In the genomic region with DNA sequence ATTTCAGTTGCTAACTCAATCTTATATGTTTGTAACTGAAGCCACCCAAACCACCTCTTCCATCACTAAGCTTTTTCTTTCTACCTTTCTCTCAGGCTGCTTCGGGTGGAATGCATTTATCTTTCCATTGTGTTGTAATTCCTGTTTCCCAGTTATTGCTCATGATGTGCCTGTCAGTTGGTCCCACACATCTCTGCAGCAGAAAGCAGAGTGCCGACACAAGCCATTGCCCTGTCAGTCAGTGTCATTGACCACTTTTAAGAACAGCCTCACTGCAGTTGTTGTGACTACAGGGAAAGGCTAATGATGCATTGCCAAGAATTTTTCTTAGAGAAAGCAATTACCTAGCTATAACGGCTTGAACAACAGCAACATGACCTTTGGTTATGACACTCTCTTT, we compare ENCODE assay signal across 38 cellular contexts. TPM values are rescaled to one million over a fixed set of nuclear protein-coding genes. Genes with fewer than 3 reads are reported as not detected.
"Had no signal": no experiment of that assay in that cellular context is flagged by ENCODE, and none has a peak within 500 bp of the region (broad histone marks: within the 10 kb centered on the region; RNA-seq: fewer than 3 reads in every experiment).

No MANE protein-coding gene starts in this region.

- H3K9me3 ChIP-seq: ascending aorta had no signal

- H3K4me3 ChIP-seq: ascending aorta, cardiac muscle cell had no signal

- H3K36me3 Mint-ChIP-seq: activated CD8-positive, alpha-beta memory T cell treated with anti-CD3 and anti-CD28 coated beads, Interleukin-2, amount 10 ng/mL, durations not matched to agents 7 days and 5 days; activated naive CD4-positive, alpha-beta T cell treated with anti-CD3 and anti-CD28 coated beads, Interleukin-2, amount 10 ng/mL, durations not matched to agents 7 days and 5 days; activated naive CD4-positive, alpha-beta T cell treated with anti-CD3 and anti-CD28 coated beads, Interleukin-2, amount 50 U/mL, for 24 hours; activated naive CD8-positive, alpha-beta T cell; activated naive CD8-positive, alpha-beta T cell treated with anti-CD3 and anti-CD28 coated beads, Interleukin-2, amount 10 ng/mL, durations not matched to agents 7 days and 5 days; brain had no signal

- H3K4me1 Mint-ChIP-seq: activated B cell treated with CpG ODN at 0.5 μM for 24 hours; activated CD4-positive, alpha-beta memory T cell treated with anti-CD3 and anti-CD28 coated beads, Interleukin-2, amount 10 ng/mL, durations not matched to agents 7 days and 5 days; activated CD4-positive, alpha-beta T cell treated with anti-CD3 and anti-CD28 coated beads for 36 hours; activated CD4-positive, alpha-beta T cell treated with anti-CD3 and anti-CD28 coated beads, Interleukin-2, amount 10 ng/mL, durations not matched to agents 7 days and 5 days; activated CD8-positive, alpha-beta memory T cell treated with anti-CD3 and anti-CD28 coated beads, Interleukin-2, amount 10 ng/mL, durations not matched to agents 7 days and 5 days; activated naive CD4-positive, alpha-beta T cell treated with anti-CD3 and anti-CD28 coated beads, Interleukin-2, amount 10 ng/mL, durations not matched to agents 7 days and 5 days; activated naive CD4-positive, alpha-beta T cell treated with anti-CD3 and anti-CD28 coated beads, Interleukin-2, amount 50 U/mL, for 24 hours; activated naive CD8-positive, alpha-beta T cell treated with anti-CD3 and anti-CD28 coated beads, Interleukin-2, amount 10 ng/mL, durations not matched to agents 7 days and 5 days; activated naive CD8-positive, alpha-beta T cell treated with anti-CD3 and anti-CD28 coated beads, Interleukin-2, amount 50 U/mL, for 24 hours; brain; central memory CD8-positive, alpha-beta T cell had no signal

- H3K4me3 Mint-ChIP-seq: activated B cell treated with CpG ODN at 0.5 μM for 24 hours; activated CD4-positive, alpha-beta memory T cell treated with anti-CD3 and anti-CD28 coated beads, Interleukin-2, amount 10 ng/mL, durations not matched to agents 7 days and 5 days; activated CD4-positive, alpha-beta T cell treated with anti-CD3 and anti-CD28 coated beads for 36 hours; activated CD4-positive, alpha-beta T cell treated with anti-CD3 and anti-CD28 coated beads, Interleukin-2, amount 10 ng/mL, durations not matched to agents 7 days and 5 days; activated CD8-positive, alpha-beta memory T cell treated with anti-CD3 and anti-CD28 coated beads, Interleukin-2, amount 10 ng/mL, durations not matched to agents 7 days and 5 days; activated CD8-positive, alpha-beta T cell treated with anti-CD3 and anti-CD28 coated beads, Interleukin-2, amount 10 ng/mL, durations not matched to agents 7 days and 5 days; activated naive CD4-positive, alpha-beta T cell treated with anti-CD3 and anti-CD28 coated beads, Interleukin-2, amount 10 ng/mL, durations not matched to agents 7 days and 5 days; activated naive CD4-positive, alpha-beta T cell treated with anti-CD3 and anti-CD28 coated beads, Interleukin-2, amount 50 U/mL, for 24 hours; activated naive CD8-positive, alpha-beta T cell; activated naive CD8-positive, alpha-beta T cell treated with anti-CD3 and anti-CD28 coated beads, Interleukin-2, amount 10 ng/mL, durations not matched to agents 7 days and 5 days; activated naive CD8-positive, alpha-beta T cell treated with anti-CD3 and anti-CD28 coated beads, Interleukin-2, amount 50 U/mL, for 24 hours; activated T-cell treated with anti-CD3 and anti-CD28 coated beads, Interleukin-2, amount 50 U/mL, for 24 hours; brain; central memory CD8-positive, alpha-beta T cell; T-helper 1 cell treated with Interleukin-12 subunit alpha and Interleukin-12 subunit beta and Interleukin-4 antibody, amounts not matched to agents 30 μg/mL and 1 μg/mL, for 36 hours; T-helper 2 cell treated with Interferon-gamma antibody and Interleukin-4, amounts not matched to agents 5 μg/mL and 100 μg/mL, for 36 hours had no signal

- H3K27me3 Mint-ChIP-seq: activated B cell treated with CpG ODN at 0.5 μM for 24 hours; activated CD4-positive, alpha-beta memory T cell treated with anti-CD3 and anti-CD28 coated beads, Interleukin-2, amount 10 ng/mL, durations not matched to agents 7 days and 5 days; activated CD4-positive, alpha-beta T cell treated with anti-CD3 and anti-CD28 coated beads for 36 hours; activated CD4-positive, alpha-beta T cell treated with anti-CD3 and anti-CD28 coated beads, Interleukin-2, amount 10 ng/mL, durations not matched to agents 7 days and 5 days; activated CD8-positive, alpha-beta memory T cell treated with anti-CD3 and anti-CD28 coated beads, Interleukin-2, amount 10 ng/mL, durations not matched to agents 7 days and 5 days; activated naive CD4-positive, alpha-beta T cell treated with anti-CD3 and anti-CD28 coated beads, Interleukin-2, amount 10 ng/mL, durations not matched to agents 7 days and 5 days; activated naive CD4-positive, alpha-beta T cell treated with anti-CD3 and anti-CD28 coated beads, Interleukin-2, amount 50 U/mL, for 24 hours; activated naive CD8-positive, alpha-beta T cell; activated naive CD8-positive, alpha-beta T cell treated with anti-CD3 and anti-CD28 coated beads, Interleukin-2, amount 10 ng/mL, durations not matched to agents 7 days and 5 days; activated naive CD8-positive, alpha-beta T cell treated with anti-CD3 and anti-CD28 coated beads, Interleukin-2, amount 50 U/mL, for 24 hours; activated T-cell treated with anti-CD3 and anti-CD28 coated beads, Interleukin-2, amount 50 U/mL, for 24 hours; brain; central memory CD8-positive, alpha-beta T cell had no signal

- H3K9me3 Mint-ChIP-seq: activated B cell treated with CpG ODN at 0.5 μM for 24 hours; activated CD4-positive, alpha-beta T cell treated with anti-CD3 and anti-CD28 coated beads, Interleukin-2, amount 10 ng/mL, durations not matched to agents 7 days and 5 days; activated naive CD4-positive, alpha-beta T cell treated with anti-CD3 and anti-CD28 coated beads, Interleukin-2, amount 10 ng/mL, durations not matched to agents 7 days and 5 days; activated naive CD4-positive, alpha-beta T cell treated with anti-CD3 and anti-CD28 coated beads, Interleukin-2, amount 50 U/mL, for 24 hours; activated naive CD8-positive, alpha-beta T cell treated with anti-CD3 and anti-CD28 coated beads, Interleukin-2, amount 10 ng/mL, durations not matched to agents 7 days and 5 days; activated T-cell treated with anti-CD3 and anti-CD28 coated beads, Interleukin-2, amount 50 U/mL, for 24 hours; activated T-helper 2 cell treated with anti-CD3 and anti-CD28 coated beads, Interferon-gamma antibody, Interleukin-2, Interleukin-4, amounts not matched to agents 10 μg/mL and 5 μg/mL and 100 μg/mL, durations not matched to agents 14 hours and 24 hours and 36 hours; T-helper 1 cell treated with Interleukin-12 subunit alpha and Interleukin-12 subunit beta and Interleukin-4 antibody, amounts not matched to agents 30 μg/mL and 1 μg/mL, for 36 hours; T-helper 2 cell treated with Interferon-gamma antibody and Interleukin-4, amounts not matched to agents 5 μg/mL and 100 μg/mL, for 36 hours had no signal

- H3K4me1 ChIP-seq: ascending aorta had no signal

- H3K36me3 ChIP-seq: ascending aorta, cardiac muscle cell had no signal

- H3K27ac ChIP-seq: ascending aorta, cardiac muscle cell, VCaP had no signal

- H3K27me3 ChIP-seq: ascending aorta, cardiac muscle cell had no signal

- DNase-seq: activated B cell treated with CpG ODN at 0.5 μM for 24 hours; activated CD4-positive, alpha-beta memory T cell treated with anti-CD3 and anti-CD28 coated beads, Interleukin-2, amount 10 ng/mL, durations not matched to agents 7 days and 5 days; activated CD4-positive, alpha-beta T cell treated with anti-CD3 and anti-CD28 coated beads for 1 hour; activated CD4-positive, alpha-beta T cell treated with anti-CD3 and anti-CD28 coated beads for 36 hours; activated CD4-positive, alpha-beta T cell treated with anti-CD3 and anti-CD28 coated beads for 48 hours; activated CD4-positive, alpha-beta T cell treated with anti-CD3 and anti-CD28 coated beads, Interleukin-2, amount 10 ng/mL, durations not matched to agents 7 days and 5 days; activated CD4-positive, alpha-beta T cell treated with anti-CD3 and anti-CD28 coated beads, Interleukin-2, amount 50 U/mL, for 48 hours; activated CD8-positive, alpha-beta memory T cell treated with anti-CD3 and anti-CD28 coated beads for 24 hours; activated CD8-positive, alpha-beta memory T cell treated with anti-CD3 and anti-CD28 coated beads, Interleukin-2, amount 10 ng/mL, durations not matched to agents 7 days and 5 days; activated CD8-positive, alpha-beta memory T cell treated with anti-CD3 and anti-CD28 coated beads, Interleukin-2, amount 50 U/mL, for 48 hours; activated CD8-positive, alpha-beta T cell treated with anti-CD3 and anti-CD28 coated beads, Interleukin-2, amount 10 ng/mL, durations not matched to agents 7 days and 5 days; activated effector memory CD4-positive, alpha-beta T cell treated with Interleukin-2 at 50 U/mL for 16 hours; activated gamma-delta T cell; activated naive CD4-positive, alpha-beta T cell treated with anti-CD3 and anti-CD28 coated beads, Interleukin-2, amount 10 ng/mL, durations not matched to agents 7 days and 5 days; activated naive CD4-positive, alpha-beta T cell treated with Interleukin-2 at 50 U/mL for 16 hours; activated naive CD8-positive, alpha-beta T cell treated with anti-CD3 and anti-CD28 coated beads, Interleukin-2, amount 10 ng/mL, durations not matched to agents 7 days and 5 days; activated naive CD8-positive, alpha-beta T cell treated with anti-CD3 and anti-CD28 coated beads, Interleukin-2, amount 50 U/mL, for 24 hours; activated T-cell treated with anti-CD3 and anti-CD28 coated beads, Interleukin-2, amount 50 U/mL, for 24 hours; activated T-cell treated with anti-CD3 and anti-CD28 coated beads, Interleukin-2, amount 50 U/mL, for 48 hours; amygdala; anterior cingulate cortex; caudate nucleus; cerebellar nuclear complex; T-helper 1 cell; T-helper 2 cell; T-helper 9 cell had no signal

- FAIRE-seq: bronchial epithelial cell, TTC549 had no signal

- ATAC-seq: activated CD4-positive, alpha-beta T cell treated with anti-CD3 and anti-CD28 coated beads for 36 hours; activated CD8-positive, alpha-beta memory T cell treated with anti-CD3 and anti-CD28 coated beads, Interleukin-2, amount 10 ng/mL, durations not matched to agents 7 days and 5 days; activated CD8-positive, alpha-beta T cell treated with anti-CD3 and anti-CD28 coated beads, Interleukin-2, amount 10 ng/mL, durations not matched to agents 7 days and 5 days; activated naive CD8-positive, alpha-beta T cell treated with anti-CD3 and anti-CD28 coated beads, Interleukin-2, amount 50 U/mL, for 24 hours had no signal

- H3K27ac Mint-ChIP-seq: activated B cell treated with CpG ODN at 0.5 μM for 24 hours; activated CD4-positive, alpha-beta memory T cell treated with anti-CD3 and anti-CD28 coated beads, Interleukin-2, amount 10 ng/mL, durations not matched to agents 7 days and 5 days; activated CD4-positive, alpha-beta T cell treated with anti-CD3 and anti-CD28 coated beads for 36 hours; activated CD4-positive, alpha-beta T cell treated with anti-CD3 and anti-CD28 coated beads, Interleukin-2, amount 10 ng/mL, durations not matched to agents 7 days and 5 days; activated CD8-positive, alpha-beta memory T cell treated with anti-CD3 and anti-CD28 coated beads, Interleukin-2, amount 10 ng/mL, durations not matched to agents 7 days and 5 days; activated CD8-positive, alpha-beta T cell treated with anti-CD3 and anti-CD28 coated beads, Interleukin-2, amount 10 ng/mL, durations not matched to agents 7 days and 5 days; activated naive CD4-positive, alpha-beta T cell treated with anti-CD3 and anti-CD28 coated beads, Interleukin-2, amount 10 ng/mL, durations not matched to agents 7 days and 5 days; activated naive CD4-positive, alpha-beta T cell treated with anti-CD3 and anti-CD28 coated beads, Interleukin-2, amount 50 U/mL, for 24 hours; activated naive CD8-positive, alpha-beta T cell; activated naive CD8-positive, alpha-beta T cell treated with anti-CD3 and anti-CD28 coated beads, Interleukin-2, amount 10 ng/mL, durations not matched to agents 7 days and 5 days; activated naive CD8-positive, alpha-beta T cell treated with anti-CD3 and anti-CD28 coated beads, Interleukin-2, amount 50 U/mL, for 24 hours; activated T-cell treated with anti-CD3 and anti-CD28 coated beads, Interleukin-2, amount 50 U/mL, for 24 hours; activated T-helper 2 cell treated with anti-CD3 and anti-CD28 coated beads, Interferon-gamma antibody, Interleukin-2, Interleukin-4, amounts not matched to agents 10 μg/mL and 5 μg/mL and 100 μg/mL, durations not matched to agents 14 hours and 24 hours and 36 hours; brain; T-helper 1 cell treated with Interleukin-12 subunit alpha and Interleukin-12 subunit beta and Interleukin-4 antibody, amounts not matched to agents 30 μg/mL and 1 μg/mL, for 36 hours; T-helper 2 cell treated with Interferon-gamma antibody and Interleukin-4, amounts not matched to agents 5 μg/mL and 100 μg/mL, for 36 hours had no signal

RNA-seq across cellular contexts. Expression of gene KCNJ3, which starts 24.8 kb away (rescaled TPM):
- total RNA-seq: activated B cell treated with CpG ODN at 0.5 μM for 24 hours; activated CD4-positive, alpha-beta memory T cell treated with anti-CD3 and anti-CD28 coated beads, Interleukin-2, amount 10 ng/mL, durations not matched to agents 7 days and 5 days; activated CD4-positive, alpha-beta T cell treated with anti-CD3 and anti-CD28 coated beads for 36 hours; activated CD4-positive, alpha-beta T cell treated with anti-CD3 and anti-CD28 coated beads, Interleukin-2, amount 10 ng/mL, durations not matched to agents 7 days and 5 days; activated CD8-positive, alpha-beta memory T cell treated with anti-CD3 and anti-CD28 coated beads, Interleukin-2, amount 10 ng/mL, durations not matched to agents 7 days and 5 days; activated CD8-positive, alpha-beta T cell treated with anti-CD3 and anti-CD28 coated beads, Interleukin-2, amount 10 ng/mL, durations not matched to agents 7 days and 5 days; activated naive CD8-positive, alpha-beta T cell treated with anti-CD3 and anti-CD28 coated beads, Interleukin-2, amount 10 ng/mL, durations not matched to agents 7 days and 5 days; activated T-helper 2 cell treated with anti-CD3 and anti-CD28 coated beads, Interferon-gamma antibody, Interleukin-2, Interleukin-4, amounts not matched to agents 10 μg/mL and 5 μg/mL and 100 μg/mL, durations not matched to agents 14 hours and 24 hours and 36 hours; bronchial epithelial cell had no signal
